ENCODE assay signal across 26 cellular contexts in genomic region chr1:11534846-11535245, GRCh38. TPM values are rescaled to one million over a fixed set of nuclear protein-coding genes. Genes with fewer than 3 reads are reported as not detected.
"Had no signal": no experiment of that assay in that cellular context is flagged by ENCODE, and none has a peak within 500 bp of the region (broad histone marks: within the 10 kb centered on the region; RNA-seq: fewer than 3 reads in every experiment).

No MANE protein-coding gene starts in this region.

- H3K27me3 Mint-ChIP-seq: activated CD4-positive, alpha-beta T cell treated with anti-CD3 and anti-CD28 coated beads for 36 hours; activated T-helper 17 cell treated with anti-CD3 and anti-CD28 coated beads, Interleukin-2, amount 50 U/mL, for 72 hours; stimulated activated naive CD8-positive, alpha-beta T cell treated with anti-CD3 and anti-CD28 coated beads, Interleukin-15, Interleukin-2, amounts not matched to agents 100 ng/mL and 50 ng/mL, for 24 hours had no signal

- H3K36me3 ChIP-seq: breast epithelium, left ventricle myocardium inferior, pancreas, right atrium auricular region, thyroid gland had no signal

- FAIRE-seq: pancreas, TTC549 had no signal

- H3K9me3 Mint-ChIP-seq: activated B cell treated with CpG ODN at 0.5 μM for 24 hours; activated naive CD4-positive, alpha-beta T cell treated with anti-CD3 and anti-CD28 coated beads, Interleukin-2, amount 50 U/mL, for 72 hours; activated T-cell treated with anti-CD3 and anti-CD28 coated beads, Interleukin-2, amount 50 U/mL, for 24 hours; activated T-helper 17 cell treated with anti-CD3 and anti-CD28 coated beads, Interleukin-2, amount 50 U/mL, for 72 hours; natural killer cell; stimulated activated naive CD8-positive, alpha-beta T cell treated with anti-CD3 and anti-CD28 coated beads, Interleukin-15, Interleukin-2, amounts not matched to agents 100 ng/mL and 50 ng/mL, for 24 hours had no signal

- DNase-seq: activated B cell treated with CpG ODN at 0.5 μM for 24 hours; activated CD4-positive, alpha-beta T cell treated with anti-CD3 and anti-CD28 coated beads for 36 hours; activated CD4-positive, alpha-beta T cell treated with anti-CD3 and anti-CD28 coated beads, Interleukin-2, amount 50 U/mL, for 4 hours; activated CD8-positive, alpha-beta memory T cell treated with anti-CD3 and anti-CD28 coated beads for 24 hours; activated CD8-positive, alpha-beta memory T cell treated with anti-CD3 and anti-CD28 coated beads, Interleukin-2, amount 50 U/mL, for 4 hours; activated T-cell treated with anti-CD3 and anti-CD28 coated beads, Interleukin-2, amount 50 U/mL, for 24 hours; amniotic stem cell; foreskin keratinocyte; left ventricle myocardium inferior; midbrain; natural killer cell; pancreas; psoas muscle; stimulated activated CD4-positive, alpha-beta T cell treated with anti-CD3 and anti-CD28 coated beads, Interleukin-12 subunit alpha, Interleukin-12 subunit beta, amount 100 ng/mL, for 4 hours; stimulated activated CD4-positive, alpha-beta T cell treated with anti-CD3 and anti-CD28 coated beads, Interleukin-4, amount 100 ng/mL, for 4 hours; substantia nigra; T-helper 1 cell; thyroid gland had no signal

- H3K9me3 ChIP-seq: breast epithelium, left ventricle myocardium inferior, pancreas, psoas muscle, right atrium auricular region, thyroid gland had no signal

- H3K4me1 Mint-ChIP-seq: activated B cell treated with CpG ODN at 0.5 μM for 24 hours; activated CD4-positive, alpha-beta T cell treated with anti-CD3 and anti-CD28 coated beads for 36 hours; activated T-helper 17 cell treated with anti-CD3 and anti-CD28 coated beads, Interleukin-2, amount 50 U/mL, for 72 hours; natural killer cell had no signal

- ATAC-seq: activated CD4-positive, alpha-beta T cell treated with anti-CD3 and anti-CD28 coated beads for 36 hours; activated naive CD4-positive, alpha-beta T cell treated with anti-CD3 and anti-CD28 coated beads, Interleukin-2, amount 50 U/mL, for 72 hours; activated T-helper 17 cell treated with anti-CD3 and anti-CD28 coated beads, Interleukin-2, amount 50 U/mL, for 72 hours; foreskin keratinocyte; natural killer cell; pancreas; psoas muscle had no signal

- H3K27me3 ChIP-seq: pancreas, right atrium auricular region, thyroid gland had no signal

- H3K27ac ChIP-seq: breast epithelium, coronary artery, foreskin keratinocyte, left ventricle myocardium inferior, pancreas, psoas muscle, right atrium auricular region, thyroid gland had no signal

- H3K4me3 ChIP-seq: breast epithelium, coronary artery, left ventricle myocardium inferior, pancreas, psoas muscle, right atrium auricular region, thyroid gland had no signal

- H3K4me3 Mint-ChIP-seq: activated B cell treated with CpG ODN at 0.5 μM for 24 hours; activated CD4-positive, alpha-beta T cell treated with anti-CD3 and anti-CD28 coated beads for 36 hours; activated T-cell treated with anti-CD3 and anti-CD28 coated beads, Interleukin-2, amount 50 U/mL, for 24 hours; activated T-helper 17 cell treated with anti-CD3 and anti-CD28 coated beads, Interleukin-2, amount 50 U/mL, for 72 hours; natural killer cell; stimulated activated naive CD8-positive, alpha-beta T cell treated with anti-CD3 and anti-CD28 coated beads, Interleukin-15, Interleukin-2, amounts not matched to agents 100 ng/mL and 50 ng/mL, for 24 hours had no signal

- H3K36me3 Mint-ChIP-seq: activated naive CD4-positive, alpha-beta T cell treated with anti-CD3 and anti-CD28 coated beads, Interleukin-2, amount 50 U/mL, for 72 hours; natural killer cell had no signal

- H3K4me1 ChIP-seq: breast epithelium, foreskin keratinocyte, left ventricle myocardium inferior, pancreas, psoas muscle, right atrium auricular region, thyroid gland had no signal

- H3K27ac Mint-ChIP-seq: activated B cell treated with CpG ODN at 0.5 μM for 24 hours; activated CD4-positive, alpha-beta T cell treated with anti-CD3 and anti-CD28 coated beads for 36 hours; activated naive CD4-positive, alpha-beta T cell treated with anti-CD3 and anti-CD28 coated beads, Interleukin-2, amount 50 U/mL, for 72 hours; activated T-cell treated with anti-CD3 and anti-CD28 coated beads, Interleukin-2, amount 50 U/mL, for 24 hours; activated T-helper 17 cell treated with anti-CD3 and anti-CD28 coated beads, Interleukin-2, amount 50 U/mL, for 72 hours; natural killer cell; stimulated activated naive CD8-positive, alpha-beta T cell treated with anti-CD3 and anti-CD28 coated beads, Interleukin-15, Interleukin-2, amounts not matched to agents 100 ng/mL and 50 ng/mL, for 24 hours had no signal

RNA-seq across cellular contexts. Expression of gene DISP3, which starts 55.9 kb away (rescaled TPM):
- total RNA-seq: left ventricle myocardium inferior, thyroid gland had no signal
- polyA plus RNA-seq: esophagus had no signal
